Comparison of ENCODE assay signal across 20 cellular contexts in the genomic region with DNA sequence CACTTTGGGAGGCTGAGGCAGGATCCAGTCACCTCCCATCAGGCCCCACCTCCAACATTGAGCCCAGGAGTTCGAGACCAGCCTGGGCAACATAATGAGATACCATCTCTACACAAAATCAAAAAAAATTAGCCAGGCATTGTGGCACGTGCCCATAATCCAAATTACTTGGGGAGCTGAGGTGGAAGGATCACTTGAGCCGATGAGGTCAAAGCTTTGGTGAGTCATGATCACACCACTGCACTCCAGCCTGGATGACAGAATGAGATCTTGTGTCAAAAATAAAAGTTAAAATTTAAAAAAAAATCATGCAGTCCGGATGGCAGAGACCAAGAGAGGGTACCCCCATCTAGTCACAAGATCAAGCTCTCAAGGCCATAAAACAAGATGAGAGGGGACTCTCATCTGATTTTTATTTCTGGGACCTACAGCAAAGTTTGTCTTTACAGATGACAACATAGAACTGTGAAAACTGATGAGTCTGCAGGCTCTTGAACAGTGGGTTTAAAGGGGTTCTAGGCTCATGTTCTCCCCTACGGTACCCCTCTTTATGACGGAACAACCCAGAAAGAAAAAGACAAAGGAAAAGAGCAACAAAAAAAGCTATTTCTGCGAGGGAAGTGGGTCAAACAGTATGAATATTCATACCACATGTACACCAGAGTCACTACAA. TPM values are rescaled to one million over a fixed set of nuclear protein-coding genes. Genes with fewer than 3 reads are reported as not detected.
DNase-seq lines count a peak whose midpoint lies in the region; ATAC-seq and TF ChIP-seq lines count a peak whose summit lies in the region.
"Had no signal": no experiment of that assay in that cellular context is flagged by ENCODE, and none has a peak within 500 bp of the region (broad histone marks: within the 10 kb centered on the region; RNA-seq: fewer than 3 reads in every experiment).

No MANE protein-coding gene starts in this region.

- CTCF ChIA-PET in HEK293 (lab: Yijun Ruan, JAX) = interaction anchor here (0.6 to 0.9 kb wide), 2 partner anchors 13 to 28 kb away, joined by 3 to 4 read pairs; no protein-coding TSS in a partner anchor

- no peaks in the 10 kb centered on the region for H3K4me1 ChIP-seq in HEK293 (ENCODE audit: control insufficient read depth, insufficient read depth, low read length)
- H3K4me1 ChIP-seq: transverse colon had no signal

- no peak overlapping the region for H3K4me3 Mint-ChIP-seq in stimulated activated naive B cell treated with anti-CD40 and anti-IgM and Interleukin-4, amounts not matched to agents 10 μg/mL and 1 μg/mL and 100 μg/mL, for 72 hours
- H3K4me3 Mint-ChIP-seq: immature natural killer cell; stimulated activated effector memory CD8-positive, alpha-beta T cell treated with anti-CD3 and anti-CD28 coated beads, Interleukin-12 subunit alpha, Interleukin-12 subunit beta, amount 100 ng/mL, for 72 hours; T-helper 17 cell had no signal

- peaks cover 12 to 15% of the 10 kb centered on the region in 2 donors for H3K36me3 Mint-ChIP-seq in stimulated activated naive B cell treated with anti-CD40 and anti-IgM and Interleukin-4, amounts not matched to agents 10 μg/mL and 1 μg/mL and 100 μg/mL, for 72 hours
- H3K36me3 Mint-ChIP-seq: stimulated activated effector memory CD8-positive, alpha-beta T cell treated with anti-CD3 and anti-CD28 coated beads, Interleukin-12 subunit alpha, Interleukin-12 subunit beta, amount 100 ng/mL, for 72 hours had no signal

- H3K4me3 ChIP-seq in HEK293 (ENCODE audit: low read depth, low read length) = no peak overlapping the region
- H3K4me3 ChIP-seq in fibroblast of villous mesenchyme (ENCODE audit: low read depth, low read length) = no peak overlapping the region
- H3K4me3 ChIP-seq: BLaER1 treated with 17β-estradiol and CSF1 and Interleukin-3, amounts not matched to agents 10 nM and 100 nM; transverse colon had no signal

- peak overlapping the region; percentile 79 for H3K27ac Mint-ChIP-seq in stimulated activated naive B cell treated with anti-CD40 and anti-IgM and Interleukin-4, amounts not matched to agents 10 μg/mL and 1 μg/mL and 100 μg/mL, for 72 hours
- H3K27ac Mint-ChIP-seq: immature natural killer cell; stimulated activated effector memory CD8-positive, alpha-beta T cell treated with anti-CD3 and anti-CD28 coated beads, Interleukin-12 subunit alpha, Interleukin-12 subunit beta, amount 100 ng/mL, for 72 hours; T-helper 17 cell had no signal

- H3K36me3 ChIP-seq in HEK293 (ENCODE audit: control insufficient read depth in 2 of 2, insufficient read depth in 1 of 2, low read length in 2 of 2) = no peaks in the 10 kb centered on the region
- H3K36me3 ChIP-seq: transverse colon had no signal

- no peaks in the 10 kb centered on the region for H3K9me3 ChIP-seq in HEK293 (ENCODE audit: control insufficient read depth, insufficient read depth, low read depth, low read length)
- H3K9me3 ChIP-seq: transverse colon had no signal

- POLR2A ChIA-PET in HEK293 (lab: Yijun Ruan, JAX) = no interaction called here

- TF ChIP-seq CTCF in HEK293 (tag by site-specific recombination; IDR thresholded peaks at IDR 0.05) (no peak), VCaP (conservative IDR thresholded peaks at IDR 0.05) (no peak), fibroblast of villous mesenchyme (IDR thresholded peaks at IDR 0.05; ENCODE audit: insufficient read depth, low read depth, low read length) (no peak)

- H3K27ac ChIP-seq in HEK293 (ENCODE audit: extremely low read depth, low read depth, low read length) = no peak overlapping the region
- H3K27ac ChIP-seq in VCaP = peak overlapping the region; percentile 24
- H3K27ac ChIP-seq: BLaER1 treated with 17β-estradiol and CSF1 and Interleukin-3, amounts not matched to agents 10 nM and 100 nM; transverse colon had no signal

- H3K4me1 Mint-ChIP-seq in stimulated activated naive B cell treated with anti-CD40 and anti-IgM and Interleukin-4, amounts not matched to agents 10 μg/mL and 1 μg/mL and 100 μg/mL, for 72 hours = peaks cover 44 to 90% of the 10 kb centered on the region in 2 donors
- H3K4me1 Mint-ChIP-seq: immature natural killer cell; stimulated activated effector memory CD8-positive, alpha-beta T cell treated with anti-CD3 and anti-CD28 coated beads, Interleukin-12 subunit alpha, Interleukin-12 subunit beta, amount 100 ng/mL, for 72 hours; T-helper 17 cell had no signal

- peak; percentile 41 for DNase-seq in fibroblast of villous mesenchyme (ENCODE audit: low read depth)
- no peak for DNase-seq in stimulated activated naive B cell treated with anti-CD40 and anti-IgM and Interleukin-4, amounts not matched to agents 10 μg/mL and 1 μg/mL and 100 μg/mL, for 72 hours
- no peak for DNase-seq in D341Med (ENCODE audit: low spot score)
- no peak for DNase-seq in activated CD4-positive, alpha-beta T cell treated with anti-CD3 and anti-CD28 coated beads, Interleukin-2, amount 50 U/mL, for 4 hours
- no peak for DNase-seq in DMS153 treated with DMSO at 0.1 percent for 48 hours (lab: John Stamatoyannopoulos, UW; ENCODE audit: unreplicated experiment)
- DNase-seq: activated effector memory CD4-positive, alpha-beta T cell treated with anti-CD3 and anti-CD28 coated beads, Interleukin-2, amount 50 U/mL, for 16 hours; DMS79; immature natural killer cell; mammary epithelial cell; NCI-H446; T-helper 17 cell; transverse colon had no signal

- no peaks in the 10 kb centered on the region for H3K27me3 Mint-ChIP-seq in stimulated activated naive B cell treated with anti-CD40 and anti-IgM and Interleukin-4, amounts not matched to agents 10 μg/mL and 1 μg/mL and 100 μg/mL, for 72 hours

- no peak for ATAC-seq in stimulated activated naive B cell treated with anti-CD40 and anti-IgM and Interleukin-4, amounts not matched to agents 10 μg/mL and 1 μg/mL and 100 μg/mL, for 72 hours (replicated peaks)
- ATAC-seq: Right ventricle myocardium inferior; stimulated activated effector memory CD8-positive, alpha-beta T cell treated with anti-CD3 and anti-CD28 coated beads, Interleukin-12 subunit alpha, Interleukin-12 subunit beta, amount 100 ng/mL, for 72 hours; T-helper 17 cell had no signal

- H3K9me3 Mint-ChIP-seq in stimulated activated naive B cell treated with anti-CD40 and anti-IgM and Interleukin-4, amounts not matched to agents 10 μg/mL and 1 μg/mL and 100 μg/mL, for 72 hours = peaks cover 12 to 15% of the 10 kb centered on the region in 2 donors
- H3K9me3 Mint-ChIP-seq: stimulated activated effector memory CD8-positive, alpha-beta T cell treated with anti-CD3 and anti-CD28 coated beads, Interleukin-12 subunit alpha, Interleukin-12 subunit beta, amount 100 ng/mL, for 72 hours had no signal

TF ChIP-seq in HEK293, 187 proteins besides CTCF, POLR2A, EP300 and RAD21 (continues in another document):
- TF ChIP-seq ZNF660 (tag by site-specific recombination; IDR thresholded peaks at IDR 0.05) = no peak
- peak; percentile 44; the same call in 1 of the 2 replicates for TF ChIP-seq ZNF394 (tag by site-specific recombination; IDR thresholded peaks at IDR 0.05; ENCODE audit: borderline replicate concordance)
- no peak for TF ChIP-seq GLI4 (tag by site-specific recombination; IDR thresholded peaks at IDR 0.05)
- peak; percentile 81 for TF ChIP-seq ZNF335 (tag by site-specific recombination; conservative IDR thresholded peaks at IDR 0.05)
- no peak for TF ChIP-seq ZNF175 (tag by site-specific recombination; IDR thresholded peaks at IDR 0.05)
- no peak for TF ChIP-seq KLF9 (tag by site-specific recombination; IDR thresholded peaks at IDR 0.05; ENCODE audit: low read depth)
- TF ChIP-seq KLF8 (tag by site-specific recombination; IDR thresholded peaks at IDR 0.05) = peak; percentile 24; the same call in 1 of the 2 replicates
- TF ChIP-seq, protein P1, sequence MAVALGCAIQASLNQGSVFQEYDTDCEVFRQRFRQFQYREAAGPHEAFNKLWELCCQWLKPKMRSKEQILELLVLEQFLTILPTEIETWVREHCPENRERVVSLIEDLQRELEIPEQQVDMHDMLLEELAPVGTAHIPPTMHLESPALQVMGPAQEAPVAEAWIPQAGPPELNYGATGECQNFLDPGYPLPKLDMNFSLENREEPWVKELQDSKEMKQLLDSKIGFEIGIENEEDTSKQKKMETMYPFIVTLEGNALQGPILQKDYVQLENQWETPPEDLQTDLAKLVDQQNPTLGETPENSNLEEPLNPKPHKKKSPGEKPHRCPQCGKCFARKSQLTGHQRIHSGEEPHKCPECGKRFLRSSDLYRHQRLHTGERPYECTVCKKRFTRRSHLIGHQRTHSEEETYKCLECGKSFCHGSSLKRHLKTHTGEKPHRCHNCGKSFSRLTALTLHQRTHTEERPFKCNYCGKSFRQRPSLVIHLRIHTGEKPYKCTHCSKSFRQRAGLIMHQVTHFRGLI (tag by site-specific recombination; IDR thresholded peaks at IDR 0.05) = no peak
- TF ChIP-seq ZNF433 (tag by site-specific recombination; IDR thresholded peaks at IDR 0.05; ENCODE audit: low read depth) = no peak
- TF ChIP-seq ZNF366 (tag by site-specific recombination; conservative IDR thresholded peaks at IDR 0.05) = peak; percentile 81
- TF ChIP-seq, protein P2, sequence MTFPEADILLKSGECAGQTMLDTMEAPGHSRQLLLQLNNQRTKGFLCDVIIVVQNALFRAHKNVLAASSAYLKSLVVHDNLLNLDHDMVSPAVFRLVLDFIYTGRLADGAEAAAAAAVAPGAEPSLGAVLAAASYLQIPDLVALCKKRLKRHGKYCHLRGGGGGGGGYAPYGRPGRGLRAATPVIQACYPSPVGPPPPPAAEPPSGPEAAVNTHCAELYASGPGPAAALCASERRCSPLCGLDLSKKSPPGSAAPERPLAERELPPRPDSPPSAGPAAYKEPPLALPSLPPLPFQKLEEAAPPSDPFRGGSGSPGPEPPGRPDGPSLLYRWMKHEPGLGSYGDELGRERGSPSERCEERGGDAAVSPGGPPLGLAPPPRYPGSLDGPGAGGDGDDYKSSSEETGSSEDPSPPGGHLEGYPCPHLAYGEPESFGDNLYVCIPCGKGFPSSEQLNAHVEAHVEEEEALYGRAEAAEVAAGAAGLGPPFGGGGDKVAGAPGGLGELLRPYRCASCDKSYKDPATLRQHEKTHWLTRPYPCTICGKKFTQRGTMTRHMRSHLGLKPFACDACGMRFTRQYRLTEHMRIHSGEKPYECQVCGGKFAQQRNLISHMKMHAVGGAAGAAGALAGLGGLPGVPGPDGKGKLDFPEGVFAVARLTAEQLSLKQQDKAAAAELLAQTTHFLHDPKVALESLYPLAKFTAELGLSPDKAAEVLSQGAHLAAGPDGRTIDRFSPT (tag by site-specific recombination; IDR thresholded peaks at IDR 0.05) = peak; percentile 90
- peak; percentile 49; the same call in 1 of the 2 replicates for TF ChIP-seq ZNF558 (tag by site-specific recombination; IDR thresholded peaks at IDR 0.05)
- TF ChIP-seq ZBTB21 (tag by site-specific recombination; IDR thresholded peaks at IDR 0.05) = peak; percentile 81
- no peak for TF ChIP-seq ZBTB8A (tag by site-specific recombination; IDR thresholded peaks at IDR 0.05)
- TF ChIP-seq SP7 (tag by site-specific recombination; IDR thresholded peaks at IDR 0.05) = peak; percentile 57

RNA-seq across cellular contexts. Expression of a gene that starts 28.9 kb away (rescaled TPM):
- 33.2 and 35.4 TPM in 2 replicates for total RNA-seq in fibroblast of villous mesenchyme

RNA-seq across cellular contexts. Expression of a gene that starts 45.4 kb away (rescaled TPM):
- total RNA-seq in fibroblast of villous mesenchyme = not detected in 2 replicates
- total RNA-seq: endothelial cell of umbilical vein, HT-29, mammary epithelial cell, pulmonary artery endothelial cell, Right ventricle myocardium inferior, T-helper 17 cell, transverse colon had no signal
